Comparison of ENCODE assay signal across 18 cellular contexts in genomic region chr5:64180661-64181343, GRCh38. TPM values are rescaled to one million over a fixed set of nuclear protein-coding genes. Genes with fewer than 3 reads are reported as not detected.
A peak's percentile ranks its signal among the peaks of the same experiment; 100 is the strongest.
DNase-seq lines count a peak whose midpoint lies in the region; ATAC-seq, FAIRE-seq and TF ChIP-seq lines count a peak whose summit lies in the region.
"Had no signal": no experiment of that assay in that cellular context is flagged by ENCODE, and none has a peak within 500 bp of the region (broad histone marks: within the 10 kb centered on the region; RNA-seq: fewer than 3 reads in every experiment).

No MANE protein-coding gene starts in this region.

- intact Hi-C loops in thyroid gland (cut with DNase I): no loop called here

- H4K20me1 ChIP-seq in keratinocyte (ENCODE audit: control insufficient read depth, extremely low read depth, insufficient read depth, low read length): no peaks in the 10 kb centered on the region

- H3K27me3 ChIP-seq in endocrine pancreas (ENCODE audit: control insufficient read depth, insufficient read depth, low read length) (no peaks in the 10 kb centered on the region), keratinocyte (ENCODE audit: control insufficient read depth, extremely low read depth, insufficient read depth, low read length) (no peaks in the 10 kb centered on the region), thyroid gland (no peaks in the 10 kb centered on the region)
- H3K27me3 ChIP-seq: sigmoid colon had no signal

- peak overlapping the region; percentile 53 for H3K27ac ChIP-seq in keratinocyte (ENCODE audit: control insufficient read depth, insufficient read depth, low read length)
- H3K27ac ChIP-seq in thyroid gland: peak overlapping the region; percentile 39 to 60 (median 52)
- H3K27ac ChIP-seq: 22Rv1, sigmoid colon had no signal

- peak; percentile 9 for DNase-seq in NCI-H82 (lab: John Stamatoyannopoulos, UW)
- DNase-seq in NCI-H82 treated with DMSO at 0.1 percent for 48 hours (lab: John Stamatoyannopoulos, UW; ENCODE audit: unreplicated experiment): no peak
- DNase-seq in keratinocyte (ENCODE audit: low read depth, low spot score): peak; percentile 21
- no peak for DNase-seq in thyroid gland
- DNase-seq in NCI-H1092 treated with DMSO at 0.1 percent for 48 hours (lab: John Stamatoyannopoulos, UW): no peak
- DNase-seq: activated CD4-positive, alpha-beta T cell treated with anti-CD3 and anti-CD28 coated beads for 36 hours; activated naive CD8-positive, alpha-beta T cell treated with anti-CD3 and anti-CD28 coated beads, Interleukin-2, amount 50 U/mL, for 24 hours; activated T-cell treated with anti-CD3 and anti-CD28 coated beads, Interleukin-2, amount 50 U/mL, for 24 hours; CD8-positive, alpha-beta T cell; cortex of kidney; islet precursor cell; naive thymus-derived CD4-positive, alpha-beta T cell; sigmoid colon; T-cell had no signal

- H3K9ac ChIP-seq in endocrine pancreas (ENCODE audit: control insufficient read depth, insufficient read depth, low read length) (no peak overlapping the region), keratinocyte (ENCODE audit: control insufficient read depth, extremely low read depth, insufficient read depth, low read length) (no peak overlapping the region)

- H3K79me2 ChIP-seq in keratinocyte (ENCODE audit: control insufficient read depth, insufficient read depth, low read length): no peaks in the 10 kb centered on the region

- H3K4me3 ChIP-seq in endocrine pancreas (ENCODE audit: control insufficient read depth, insufficient read depth, low read length) (peak overlapping the region; percentile 75), keratinocyte (ENCODE audit: control insufficient read depth in 2 of 3, extremely low read depth in 1 of 3, insufficient read depth in 2 of 3, low read depth in 1 of 3, low read length in 3 of 3) (peak overlapping the region in 2 of 3 experiments; percentile 15 to 33), thyroid gland (replicated peaks in 1 of 3) (no peak overlapping the region)
- H3K4me3 ChIP-seq: sigmoid colon had no signal

- TF ChIP-seq CTCF in keratinocyte (optimal IDR thresholded peaks at IDR 0.05 in 1 of 3, IDR thresholded peaks at IDR 0.05 in 1 of 3, conservative IDR thresholded peaks at IDR 0.05 in 1 of 3; ENCODE audit: extremely low read depth in 1 of 3, insufficient read depth in 2 of 3, low read length in 3 of 3) (no peak), thyroid gland (IDR thresholded peaks at IDR 0.05) (no peak)

- no peaks in the 10 kb centered on the region for H3K9me3 ChIP-seq in endocrine pancreas (ENCODE audit: control insufficient read depth, low read length)
- no peaks in the 10 kb centered on the region for H3K9me3 ChIP-seq in keratinocyte (ENCODE audit: control insufficient read depth, low read depth, low read length)
- no peaks in the 10 kb centered on the region for H3K9me3 ChIP-seq in thyroid gland
- H3K9me3 ChIP-seq: sigmoid colon had no signal

- H3K4me1 ChIP-seq in endocrine pancreas (ENCODE audit: control insufficient read depth, insufficient read depth, low read length): peaks cover 6% of the 10 kb centered on the region
- peaks cover 6% of the 10 kb centered on the region for H3K4me1 ChIP-seq in keratinocyte (ENCODE audit: control insufficient read depth, extremely low read depth, insufficient read depth, low read length)
- H3K4me1 ChIP-seq in thyroid gland: peaks cover 18 to 28% of the 10 kb centered on the region in 2 donors
- H3K4me1 ChIP-seq: sigmoid colon had no signal

- 68 to 75% methylated on average over 8 of the region's 8 CpGs for WGBS in thyroid gland, 2 donors

- H3K4me2 ChIP-seq in keratinocyte (ENCODE audit: control insufficient read depth, extremely low read depth, insufficient read depth, low read depth, low read length): peak overlapping the region; percentile 76

- H3K36me3 ChIP-seq in endocrine pancreas (ENCODE audit: control insufficient read depth, insufficient read depth, low read length): no peaks in the 10 kb centered on the region
- H3K36me3 ChIP-seq in keratinocyte (ENCODE audit: control insufficient read depth in 2 of 2, extremely low read depth in 1 of 2, insufficient read depth in 2 of 2, low read length in 2 of 2): no peaks in the 10 kb centered on the region
- no peaks in the 10 kb centered on the region for H3K36me3 ChIP-seq in thyroid gland
- H3K36me3 ChIP-seq: sigmoid colon had no signal

- H2AFZ ChIP-seq in keratinocyte (ENCODE audit: control insufficient read depth, low read length): peak overlapping the region; percentile 73

- no peak for ATAC-seq in GM21529 (IDR thresholded peaks at IDR 0.05; ENCODE audit: unreplicated experiment)
- ATAC-seq in HG03354 (IDR thresholded peaks at IDR 0.05; ENCODE audit: poor library complexity, severe bottlenecking, unreplicated experiment): no peak
- ATAC-seq: activated CD4-positive, alpha-beta T cell treated with anti-CD3 and anti-CD28 coated beads for 36 hours; activated naive CD8-positive, alpha-beta T cell treated with anti-CD3 and anti-CD28 coated beads, Interleukin-2, amount 50 U/mL, for 24 hours; CD8-positive, alpha-beta T cell; naive thymus-derived CD4-positive, alpha-beta T cell; T-cell had no signal

- H3K9me1 ChIP-seq in keratinocyte (ENCODE audit: control insufficient read depth, extremely low read depth, insufficient read depth, low read length): no peaks in the 10 kb centered on the region

- no peak for TF ChIP-seq POLR2A in thyroid gland (IDR thresholded peaks at IDR 0.05)

- peak; percentile 93 for FAIRE-seq in keratinocyte (lab: Jason Lieb, UNC)

- dilution Hi-C loops in keratinocyte (cut with MboI; ENCODE audit: extremely low pct_ligation_motif_present, low sequenced_read_pairs): no loop called here

RNA-seq across cellular contexts. Expression of gene RNF180, which starts 15.2 kb away (rescaled TPM):
- 1.8 to 2.8 TPM (median 2.4 TPM) in 3 replicates for polyA plus RNA-seq in keratinocyte
- polyA plus RNA-seq in keratinocyte (2011; ENCODE audit: low read depth): 5.0 TPM
- polyA plus RNA-seq in keratinocyte (2011; cell fraction: cytosol; rRNA removed): 1.3 and 2.2 TPM in 2 replicates
- polyA plus RNA-seq in keratinocyte (2011; cell fraction: nucleus; rRNA removed): 3.4 TPM in 2 replicates
- 1.6 and 2.5 TPM in 2 replicates for polyA plus RNA-seq in keratinocyte (2012; ENCODE audit: low replicate concordance)
- 1.5 to 6.1 TPM (median 2.5 TPM) in 3 replicates for polyA minus RNA-seq in keratinocyte
- polyA minus RNA-seq in keratinocyte (2011; cell fraction: cytosol; rRNA and poly(A)+ RNA removed): 2.1 TPM
- polyA minus RNA-seq in keratinocyte (2011; cell fraction: nucleus; rRNA and poly(A)+ RNA removed): 3.2 and 8.9 TPM in 2 replicates
- total RNA-seq in thyroid gland: 10 to 100 TPM; 50.5 to 99.0 (median 63.1) TPM
- total RNA-seq: CD8-positive, alpha-beta T cell; naive thymus-derived CD4-positive, alpha-beta T cell; T-cell had no signal
- polyA plus RNA-seq: naive thymus-derived CD4-positive, alpha-beta T cell had no signal

Comparison
In these comparisons a context has a peak if more than half of its experiments do, and no peak if none do; other contexts are left out.
1. DNase-seq: peak in NCI-H82 (single experiment) and keratinocyte (single experiment); none in NCI-H82 treated with DMSO at 0.1 percent for 48 hours (single experiment), thyroid gland (0 of 2) and NCI-H1092 treated with DMSO at 0.1 percent for 48 hours (single experiment).
2. H3K4me3 ChIP-seq: peak in endocrine pancreas (single experiment) and keratinocyte (2 of 3); none in thyroid gland (0 of 3).